ENCODE assay signal across 25 cellular contexts in the genomic region with DNA sequence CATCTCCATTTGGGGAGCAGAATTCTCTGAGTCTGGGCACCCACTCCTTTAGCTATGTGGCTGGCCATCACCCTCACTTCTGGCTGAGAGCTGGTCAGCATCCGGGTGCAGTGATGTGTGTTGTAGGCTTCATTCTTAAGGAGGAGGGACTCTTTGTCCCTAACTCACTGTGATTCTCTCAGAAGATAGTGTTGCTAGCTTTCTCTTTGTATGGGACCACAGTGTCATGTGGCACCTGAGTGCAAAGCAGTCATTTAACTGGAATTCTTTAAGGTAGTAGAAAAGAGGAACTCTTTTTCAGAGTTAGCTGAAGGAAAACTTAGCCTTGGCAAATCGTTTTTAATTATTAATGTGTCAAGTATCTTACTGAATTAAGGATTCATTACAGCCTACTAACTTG.
DNase-seq lines count a peak whose midpoint lies in the region; ATAC-seq, FAIRE-seq and TF ChIP-seq lines count a peak whose summit lies in the region.
"Had no signal": no experiment of that assay in that cellular context is flagged by ENCODE, and none has a peak within 500 bp of the region (broad histone marks: within the 10 kb centered on the region; RNA-seq: fewer than 3 reads in every experiment).

No MANE protein-coding gene starts in this region.

- H3K4me3 ChIP-seq in osteoblast (ENCODE audit: insufficient read depth, low read length): no peak overlapping the region
- no peak overlapping the region for H3K4me3 ChIP-seq in kidney (ENCODE audit: low read length in 2 of 2)
- H3K4me3 ChIP-seq: coronary artery, gastrocnemius medialis, left lung, SJSA1, thoracic aorta had no signal

- DNase-seq in stimulated activated naive CD8-positive, alpha-beta T cell treated with anti-CD3 and anti-CD28 coated beads, Interleukin-15, Interleukin-2, amounts not matched to agents 100 U/mL and 50 U/mL, for 24 hours: no peak
- DNase-seq in WTC11 (ENCODE audit: low spot score): no peak
- DNase-seq in immature natural killer cell: no peak
- DNase-seq in osteoblast (ENCODE audit: insufficient read length, low spot score, missing footprints): no peak
- no peak for DNase-seq in kidney
- DNase-seq: activated gamma-delta T cell; gastrocnemius medialis; GOT3; KG1; left lung; NCI-H1092 treated with DMSO at 0.1 percent for 48 hours; NCI-H526; PC-3; posterior cingulate gyrus; stimulated activated CD4-positive, alpha-beta T cell treated with anti-CD3 and anti-CD28 coated beads, Interleukin-4, amount 100 ng/mL, for 1 hour had no signal

- H3K9me3 ChIP-seq in osteoblast (ENCODE audit: low read depth, low read length) (no peaks in the 10 kb centered on the region), kidney (ENCODE audit: control insufficient read depth in 1 of 2, low read length in 2 of 2) (no peaks in the 10 kb centered on the region)
- H3K9me3 ChIP-seq: gastrocnemius medialis, left lung, SJSA1, thoracic aorta had no signal

- H3K27me3 ChIP-seq in osteoblast (ENCODE audit: insufficient read depth, low read length): no peaks in the 10 kb centered on the region
- H3K27me3 ChIP-seq: gastrocnemius medialis, left lung, SJSA1 had no signal

- H3K4me3 Mint-ChIP-seq in stimulated activated naive CD8-positive, alpha-beta T cell treated with anti-CD3 and anti-CD28 coated beads, Interleukin-15, Interleukin-2, amounts not matched to agents 100 ng/mL and 50 ng/mL, for 24 hours: peak overlapping the region; percentile 11
- H3K4me3 Mint-ChIP-seq in WTC11 (no peak overlapping the region; the same call in 1 of the 2 replicates), immature natural killer cell (peak overlapping the region; percentile 31 to 67 (median 56))
- H3K4me3 Mint-ChIP-seq: brain had no signal

- H3K9me3 Mint-ChIP-seq in stimulated activated naive CD8-positive, alpha-beta T cell treated with anti-CD3 and anti-CD28 coated beads, Interleukin-15, Interleukin-2, amounts not matched to agents 100 ng/mL and 50 ng/mL, for 24 hours: peaks cover under 1% of the 10 kb centered on the region
- H3K9me3 Mint-ChIP-seq in WTC11 (0 out of 2 replicates have a peak, but pooled peaks cover 2% of the 10 kb centered on the region), immature natural killer cell (no peaks in the 10 kb centered on the region)

- peaks cover 50% of the 10 kb centered on the region for H3K36me3 Mint-ChIP-seq in stimulated activated naive CD8-positive, alpha-beta T cell treated with anti-CD3 and anti-CD28 coated beads, Interleukin-15, Interleukin-2, amounts not matched to agents 100 ng/mL and 50 ng/mL, for 24 hours (ENCODE audit: low read depth)
- H3K36me3 Mint-ChIP-seq in WTC11: peaks cover 51% of the 10 kb centered on the region
- peaks cover 0 to 10% (median 0%) of the 10 kb centered on the region in 3 donors for H3K36me3 Mint-ChIP-seq in immature natural killer cell

- H3K79me2 ChIP-seq in osteoblast (ENCODE audit: insufficient read depth, low read length): peaks cover 36% of the 10 kb centered on the region

- H3K27ac ChIP-seq in osteoblast (ENCODE audit: low read depth, low read length) (no peak overlapping the region), kidney (ENCODE audit: low read depth in 2 of 2, low read length in 2 of 2) (no peak overlapping the region)
- H3K27ac ChIP-seq: coronary artery, epithelial cell of prostate, gastrocnemius medialis, left lung, SJSA1, thoracic aorta had no signal

- no peak overlapping the region for H2AFZ ChIP-seq in osteoblast (ENCODE audit: low read length)

- peaks cover 10% of the 10 kb centered on the region for H3K4me1 ChIP-seq in osteoblast (ENCODE audit: insufficient read depth, low read length)
- peaks cover 0 to 3% of the 10 kb centered on the region in 2 donors for H3K4me1 ChIP-seq in kidney (ENCODE audit: control insufficient read depth in 1 of 2, insufficient read depth in 1 of 2, low read depth in 1 of 2, low read length in 2 of 2)

- no peak for ATAC-seq in stimulated activated naive CD8-positive, alpha-beta T cell treated with anti-CD3 and anti-CD28 coated beads, Interleukin-15, Interleukin-2, amounts not matched to agents 100 U/mL and 50 U/mL, for 24 hours
- ATAC-seq in WTC11 (peak; percentile 17), GM18502 (IDR thresholded peaks at IDR 0.05; ENCODE audit: poor library complexity, unreplicated experiment) (no peak), GM19035 (IDR thresholded peaks at IDR 0.05; ENCODE audit: unreplicated experiment) (no peak)
- ATAC-seq: gastrocnemius medialis, left lung, PC-3 had no signal

- POLR2A ChIA-PET in WTC11 (lab: Charles Lee): no interaction called here

- H3K4me2 ChIP-seq in osteoblast (ENCODE audit: insufficient read depth, low read length): no peak overlapping the region

- intact Hi-C loops in kidney (cut with DNase I): no loop called here

- no peak overlapping the region for H3K9ac ChIP-seq in kidney (ENCODE audit: low read length in 2 of 2)

- H3K36me3 ChIP-seq in osteoblast (ENCODE audit: insufficient read depth, low read length) (peaks cover 3% of the 10 kb centered on the region), kidney (ENCODE audit: control insufficient read depth in 1 of 2, insufficient read depth in 2 of 2, low read length in 2 of 2) (no peaks in the 10 kb centered on the region)
- H3K36me3 ChIP-seq: gastrocnemius medialis, left lung, thoracic aorta had no signal

- TF ChIP-seq CTCF in WTC11 (IDR thresholded peaks at IDR 0.05) (no peak), osteoblast (IDR thresholded peaks at IDR 0.05; ENCODE audit: extremely low read depth, low read depth, low read length) (no peak), kidney (IDR thresholded peaks at IDR 0.05; ENCODE audit: borderline replicate concordance, extremely low read depth, insufficient read depth) (no peak)

- CTCF ChIA-PET in WTC11 (lab: Charles Lee): interaction anchor here (1.1 to 1.5 kb wide), 2 partner anchors 22 to 29 kb away, joined by 3 read pairs; no protein-coding TSS in a partner anchor

- no peak for FAIRE-seq in kidney (lab: Jason Lieb, UNC)
- FAIRE-seq: G401.6, TTC549 had no signal

- no peaks in the 10 kb centered on the region for H3K27me3 Mint-ChIP-seq in stimulated activated naive CD8-positive, alpha-beta T cell treated with anti-CD3 and anti-CD28 coated beads, Interleukin-15, Interleukin-2, amounts not matched to agents 100 ng/mL and 50 ng/mL, for 24 hours
- H3K27me3 Mint-ChIP-seq in WTC11 (ENCODE audit: low read depth): no peaks in the 10 kb centered on the region
- H3K27me3 Mint-ChIP-seq in immature natural killer cell (ENCODE audit: low read depth in 3 of 3): peaks cover 2% of the 10 kb centered on the region in 3 donors

- peaks cover 20% of the 10 kb centered on the region for H4K20me1 ChIP-seq in osteoblast (ENCODE audit: insufficient read depth, low read length)

- peak overlapping the region; percentile 66 for H3K27ac Mint-ChIP-seq in stimulated activated naive CD8-positive, alpha-beta T cell treated with anti-CD3 and anti-CD28 coated beads, Interleukin-15, Interleukin-2, amounts not matched to agents 100 ng/mL and 50 ng/mL, for 24 hours
- H3K27ac Mint-ChIP-seq in WTC11 (peak overlapping the region; percentile 46), immature natural killer cell (peak overlapping the region in 3 of 6 donors; percentile 3 to 25 (median 19))

- H3K4me1 Mint-ChIP-seq in stimulated activated naive CD8-positive, alpha-beta T cell treated with anti-CD3 and anti-CD28 coated beads, Interleukin-15, Interleukin-2, amounts not matched to agents 100 ng/mL and 50 ng/mL, for 24 hours (ENCODE audit: low read depth): peaks cover 75% of the 10 kb centered on the region
- H3K4me1 Mint-ChIP-seq in WTC11 (peaks cover 76% of the 10 kb centered on the region), immature natural killer cell (peaks cover 68 to 84% of the 10 kb centered on the region in 2 donors)

TF ChIP-seq in WTC11, 78 proteins besides CTCF, POLR2A, EP300 and RAD21 (continues in another document):
- TF ChIP-seq, protein P1, sequence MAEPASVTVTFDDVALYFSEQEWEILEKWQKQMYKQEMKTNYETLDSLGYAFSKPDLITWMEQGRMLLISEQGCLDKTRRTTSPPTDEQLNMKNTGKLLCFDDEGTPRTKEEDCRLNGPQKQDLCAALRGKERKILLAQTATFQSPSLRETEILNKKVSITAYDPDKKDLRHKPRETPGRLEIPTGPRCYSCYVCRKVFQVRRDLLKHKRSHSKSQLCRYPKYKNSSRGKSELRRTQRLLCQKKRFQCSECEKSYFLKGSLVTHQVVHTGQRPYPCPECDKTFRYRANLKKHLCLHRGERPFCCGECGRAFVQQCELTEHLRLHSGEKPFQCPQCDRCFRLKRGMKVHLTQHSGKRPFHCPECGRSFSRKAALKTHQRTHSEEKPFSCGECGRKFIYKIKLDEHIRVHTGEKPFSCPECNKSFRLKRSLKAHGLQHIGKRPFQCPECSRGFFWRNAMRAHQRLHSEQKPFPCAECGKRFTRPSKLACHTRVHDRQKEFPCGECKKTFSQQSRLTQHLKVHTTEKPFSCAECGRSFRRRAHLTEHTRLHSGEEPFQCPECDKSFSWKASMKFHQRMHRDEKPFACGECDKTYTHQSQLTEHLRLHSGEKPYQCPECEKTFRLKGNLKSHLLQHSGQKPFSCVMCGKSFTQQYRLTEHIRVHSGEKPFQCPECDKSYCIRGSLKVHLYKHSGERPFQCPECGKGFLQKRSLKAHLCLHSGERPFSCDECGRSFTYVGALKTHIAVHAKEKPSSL (CRISPR knock-in tag; conservative IDR thresholded peaks at IDR 0.05): no peak
- TF ChIP-seq FOXJ3 (CRISPR knock-in tag; IDR thresholded peaks at IDR 0.05; ENCODE audit: borderline replicate concordance): no peak
- no peak for TF ChIP-seq RORB (CRISPR knock-in tag; IDR thresholded peaks at IDR 0.05)
- TF ChIP-seq, protein P2, sequence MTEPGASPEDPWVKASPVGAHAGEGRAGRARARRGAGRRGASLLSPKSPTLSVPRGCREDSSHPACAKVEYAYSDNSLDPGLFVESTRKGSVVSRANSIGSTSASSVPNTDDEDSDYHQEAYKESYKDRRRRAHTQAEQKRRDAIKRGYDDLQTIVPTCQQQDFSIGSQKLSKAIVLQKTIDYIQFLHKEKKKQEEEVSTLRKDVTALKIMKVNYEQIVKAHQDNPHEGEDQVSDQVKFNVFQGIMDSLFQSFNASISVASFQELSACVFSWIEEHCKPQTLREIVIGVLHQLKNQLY (CRISPR knock-in tag; IDR thresholded peaks at IDR 0.05): no peak
- TF ChIP-seq TEAD1 (CRISPR knock-in tag; IDR thresholded peaks at IDR 0.05): no peak
